Comparison of ENCODE assay signal across 8 cellular contexts in genomic region chr13:57627663-57628062, GRCh38. TPM values are rescaled to one million over a fixed set of nuclear protein-coding genes. Genes with fewer than 3 reads are reported as not detected.
DNase-seq lines count a peak whose midpoint lies in the region; ATAC-seq and TF ChIP-seq lines count a peak whose summit lies in the region.

No MANE protein-coding gene starts in this region.

- H3K36me3 Mint-ChIP-seq in progenitor cell of endocrine pancreas (ENCODE audit: insufficient read depth) = peaks cover 1% of the 10 kb centered on the region

- peak; percentile 58 for TF ChIP-seq CTCF in BJ (IDR thresholded peaks at IDR 0.05; ENCODE audit: insufficient read depth, low read depth, low read length)
- peak; percentile 82 for TF ChIP-seq CTCF in progenitor cell of endocrine pancreas (IDR thresholded peaks at IDR 0.05; ENCODE audit: unreplicated experiment)

- H3K27ac Mint-ChIP-seq in progenitor cell of endocrine pancreas = no peak overlapping the region

- H3K9me3 Mint-ChIP-seq in progenitor cell of endocrine pancreas (ENCODE audit: low read depth) = no peaks in the 10 kb centered on the region

- H3K4me3 ChIP-seq in BJ (ENCODE audit: low read depth, low read length) = no peak overlapping the region

- H3K27me3 Mint-ChIP-seq in progenitor cell of endocrine pancreas = peaks cover 10% of the 10 kb centered on the region

- CTCF ChIA-PET in BJ (lab: Yijun Ruan, JAX) = interaction anchor here (0.9 kb wide), 1 partner anchor 1690 kb away, joined by 3 read pairs; no protein-coding TSS in a partner anchor

- H3K27me3 ChIP-seq in BJ (ENCODE audit: control insufficient read depth, insufficient read depth, low read length) = peaks cover 20% of the 10 kb centered on the region

- H3K4me1 Mint-ChIP-seq in progenitor cell of endocrine pancreas (ENCODE audit: low read depth) = peaks cover 19% of the 10 kb centered on the region

- DNase-seq in BJ (ENCODE audit: low read depth) (no peak), NCI-H2196 (lab: John Stamatoyannopoulos, UW; ENCODE audit: unreplicated experiment) (peak; percentile 0), cerebellar cortex (ENCODE audit: low spot score) (peak; percentile 41), progenitor cell of endocrine pancreas (ENCODE audit: low spot score, unreplicated experiment) (no peak), GM19238 (ENCODE audit: insufficient read length, low spot score) (no peak), amygdala (lab: John Stamatoyannopoulos, UW) (no peak)

- ATAC-seq in GM21390 (IDR thresholded peaks at IDR 0.05; ENCODE audit: unreplicated experiment) (peak; percentile 44), GM21526 (IDR thresholded peaks at IDR 0.05; ENCODE audit: low FRiP score, unreplicated experiment) (no peak)

- POLR2A ChIA-PET in BJ (lab: Charles Lee) = no interaction called here

- no peaks in the 10 kb centered on the region for H3K36me3 ChIP-seq in BJ (ENCODE audit: control insufficient read depth, insufficient read depth, low read length)

- no peak overlapping the region for H3K4me3 Mint-ChIP-seq in progenitor cell of endocrine pancreas (ENCODE audit: low read depth)

RNA-seq across cellular contexts. Expression of gene PCDH17, which starts 3.9 kb away (rescaled TPM):
- polyA plus RNA-seq in BJ (2011; rRNA removed) = 0.01 TPM in 1 of 2 replicates, not detected in the other
- polyA minus RNA-seq in BJ (2011; rRNA and poly(A)+ RNA removed) = 0.14 TPM in 1 of 2 replicates, not detected in the other
- total RNA-seq in progenitor cell of endocrine pancreas = 17.5 and 18.9 TPM in 2 replicates

Comparison
In these comparisons a context has a peak if more than half of its experiments do, and no peak if none do; other contexts are left out.
1. DNase-seq: peak in NCI-H2196 (single experiment) and cerebellar cortex (single experiment); none in BJ (single experiment), progenitor cell of endocrine pancreas (single experiment), GM19238 (single experiment) and amygdala (0 of 56).